23 cellular contexts compared by ENCODE assay signal in genomic region chr1:87295720-87296119, GRCh38. TPM values are rescaled to one million over a fixed set of nuclear protein-coding genes. Genes with fewer than 3 reads are reported as not detected.
A peak's percentile ranks its signal among the peaks of the same experiment; 100 is the strongest.
DNase-seq lines count a peak whose midpoint lies in the region; ATAC-seq and TF ChIP-seq lines count a peak whose summit lies in the region.
"Had no signal": no experiment of that assay in that cellular context is flagged by ENCODE, and none has a peak within 500 bp of the region (broad histone marks: within the 10 kb centered on the region; RNA-seq: fewer than 3 reads in every experiment).

No MANE protein-coding gene starts in this region.

- no peak overlapping the region for H3K4me3 ChIP-seq in HEK293 (ENCODE audit: low read depth, low read length)
- H3K4me3 ChIP-seq in neural progenitor cell: no peak overlapping the region
- no peak overlapping the region for H3K4me3 ChIP-seq in spleen
- H3K4me3 ChIP-seq: GM12878, PC-9, SJCRH30 had no signal

- no peaks in the 10 kb centered on the region for H3K4me1 ChIP-seq in HEK293 (ENCODE audit: control insufficient read depth, insufficient read depth, low read length)
- H3K4me1 ChIP-seq in neural progenitor cell: peaks cover 13% of the 10 kb centered on the region
- peaks cover 0 to 4% (median 0%) of the 10 kb centered on the region in 6 donors for H3K4me1 ChIP-seq in spleen

- intact Hi-C loops in spleen (cut with DNase I; ENCODE audit: low total_unique reads): no loop called here

- no peaks in the 10 kb centered on the region for H4K20me1 ChIP-seq in neural progenitor cell (ENCODE audit: low read depth)

- H3F3A ChIP-seq in neural progenitor cell (ENCODE audit: low read depth): no peaks in the 10 kb centered on the region

- peak; percentile 40; the same call in 1 of the 2 replicates for ATAC-seq in WTC11
- ATAC-seq: GM12878, HCT116, Right ventricle myocardium inferior, T-cell had no signal

- no peak overlapping the region for H3K9ac ChIP-seq in neural progenitor cell

- H3K27me3 ChIP-seq in neural progenitor cell: no peaks in the 10 kb centered on the region
- H3K27me3 ChIP-seq in spleen (replicated peaks in 1 of 7): no peaks in the 10 kb centered on the region
- H3K27me3 ChIP-seq: SJCRH30 had no signal

- H3K27me3 Mint-ChIP-seq in WTC11 (ENCODE audit: low read depth) (no peaks in the 10 kb centered on the region), neural progenitor cell (ENCODE audit: insufficient read depth, low read depth) (peaks cover 10% of the 10 kb centered on the region)
- H3K27me3 Mint-ChIP-seq: IgD-negative memory B cell had no signal

- peaks cover 30% of the 10 kb centered on the region for H3K4me1 Mint-ChIP-seq in WTC11
- H3K4me1 Mint-ChIP-seq in neural progenitor cell: peaks cover 10% of the 10 kb centered on the region
- H3K4me1 Mint-ChIP-seq: IgD-negative memory B cell, T-cell had no signal

- H3K9me3 Mint-ChIP-seq in WTC11 (peaks cover 11% of the 10 kb centered on the region), neural progenitor cell (no peaks in the 10 kb centered on the region)
- H3K9me3 Mint-ChIP-seq: IgD-negative memory B cell, T-cell had no signal

- H3K9me3 ChIP-seq in HEK293 (ENCODE audit: control insufficient read depth, insufficient read depth, low read depth, low read length) (no peaks in the 10 kb centered on the region), neural progenitor cell (ENCODE audit: low read depth) (no peaks in the 10 kb centered on the region), spleen (no peaks in the 10 kb centered on the region)
- H3K9me3 ChIP-seq: SJCRH30 had no signal

- WGBS in spleen, 5 donors: 79 to 86% (median 84%) methylated on average over 11 of the region's 11 CpGs

- no peak overlapping the region for H2AFZ ChIP-seq in neural progenitor cell (replicated peaks)
- H2AFZ ChIP-seq: PC-9 had no signal

- DNase-seq in NCI-H2107 treated with DMSO at 0.1 percent for 48 hours (lab: John Stamatoyannopoulos, UW; ENCODE audit: unreplicated experiment): peak; percentile 2
- DNase-seq in NCI-H2107 (lab: John Stamatoyannopoulos, UW): no peak
- peak; percentile 18 for DNase-seq in WTC11 (ENCODE audit: low spot score)
- DNase-seq in neural progenitor cell (ENCODE audit: low spot score): peak; percentile 27
- no peak for DNase-seq in spleen
- no peak for DNase-seq in glomerular visceral epithelial cell (ENCODE audit: extremely low spot score)
- DNase-seq in DMS79 (lab: John Stamatoyannopoulos, UW): no peak
- DNase-seq: ACHN, DMS153, NCI-H1092 treated with DMSO at 0.1 percent for 48 hours, NCI-H1436, NCI-H187 treated with DMSO at 0.1 percent for 48 hours, NCI-H524, PC-9, SJCRH30, T-cell had no signal

- POLR2A ChIA-PET in HEK293 (lab: Yijun Ruan, JAX) (no interaction called here), WTC11 (lab: Charles Lee) (no interaction called here)

- H3K36me3 Mint-ChIP-seq in WTC11 (no peaks in the 10 kb centered on the region), neural progenitor cell (no peaks in the 10 kb centered on the region)
- H3K36me3 Mint-ChIP-seq: T-cell had no signal

- H3K27ac ChIP-seq in HEK293 (ENCODE audit: extremely low read depth, low read depth, low read length) (no peak overlapping the region), neural progenitor cell (no peak overlapping the region), spleen (no peak overlapping the region)
- H3K27ac ChIP-seq: 22Rv1, HL-60, PC-9, SJCRH30 had no signal

- CTCF ChIA-PET in HEK293 (lab: Yijun Ruan, JAX) (interaction anchor here (0.7 to 1.3 kb wide), 6 partner anchors 11 to 1300 kb away, joined by 3 to 5 read pairs (median 3); no protein-coding TSS in a partner anchor), WTC11 (lab: Charles Lee) (interaction anchor here (0.8 to 1.0 kb wide), 4 partner anchors 30 to 658 kb away, joined by 3 to 4 read pairs (median 4); no protein-coding TSS in a partner anchor)

- TF ChIP-seq CTCF in HEK293 (tag by site-specific recombination; IDR thresholded peaks at IDR 0.05) (no peak), WTC11 (IDR thresholded peaks at IDR 0.05) (no peak), neural progenitor cell (IDR thresholded peaks at IDR 0.05) (no peak), spleen (IDR thresholded peaks at IDR 0.05 in 8 of 11, conservative IDR thresholded peaks at IDR 0.05 in 3 of 11) (no peak)

- H3K27ac Mint-ChIP-seq in WTC11 (no peak overlapping the region; the same call in 1 of the 2 replicates), neural progenitor cell (no peak overlapping the region)
- H3K27ac Mint-ChIP-seq: T-cell had no signal

- H3K36me3 ChIP-seq in HEK293 (ENCODE audit: control insufficient read depth in 2 of 2, insufficient read depth in 1 of 2, low read length in 2 of 2) (no peaks in the 10 kb centered on the region), neural progenitor cell (no peaks in the 10 kb centered on the region), spleen (no peaks in the 10 kb centered on the region)
- H3K36me3 ChIP-seq: SJCRH30 had no signal

- TF ChIP-seq POLR2A in spleen (IDR thresholded peaks at IDR 0.05): no peak

- no peaks in the 10 kb centered on the region for H3K79me2 ChIP-seq in neural progenitor cell (ENCODE audit: low read depth)

- no peak overlapping the region for H3K4me3 Mint-ChIP-seq in WTC11
- no peak overlapping the region for H3K4me3 Mint-ChIP-seq in neural progenitor cell
- H3K4me3 Mint-ChIP-seq: IgD-negative memory B cell, T-cell had no signal

- no peak overlapping the region for H3K4me2 ChIP-seq in neural progenitor cell
- H3K4me2 ChIP-seq: PC-9 had no signal

TF ChIP-seq in HEK293, 187 proteins besides CTCF, POLR2A, EP300 and RAD21:
- TF ChIP-seq ZNF48 (tag by site-specific recombination; IDR thresholded peaks at IDR 0.05) (no peak), OSR2 (tag by site-specific recombination; IDR thresholded peaks at IDR 0.05) (no peak), EGR2 (tag by site-specific recombination; IDR thresholded peaks at IDR 0.05; ENCODE audit: low read depth) (peak; percentile 8; the same call in 1 of the 2 replicates), ZNF660 (tag by site-specific recombination; IDR thresholded peaks at IDR 0.05) (no peak), KLF1 (tag by site-specific recombination; IDR thresholded peaks at IDR 0.05) (peak; percentile 57)
TF ChIP-seq in HEK293: peak in this region for 2.

TF ChIP-seq in WTC11, 78 proteins besides CTCF, POLR2A, EP300 and RAD21 (continues in another document):
- TF ChIP-seq RELA (CRISPR knock-in tag; IDR thresholded peaks at IDR 0.05; ENCODE audit: borderline replicate concordance): no peak
- TF ChIP-seq TEAD1 (CRISPR knock-in tag; IDR thresholded peaks at IDR 0.05): no peak
- TF ChIP-seq NR2C2 (CRISPR knock-in tag; IDR thresholded peaks at IDR 0.05): no peak
- no peak for TF ChIP-seq FOXK1 (CRISPR knock-in tag; IDR thresholded peaks at IDR 0.05)
- TF ChIP-seq ZNF263 (CRISPR knock-in tag; IDR thresholded peaks at IDR 0.05; ENCODE audit: low read depth): no peak
- no peak for TF ChIP-seq USF2 (CRISPR knock-in tag; IDR thresholded peaks at IDR 0.05)
- TF ChIP-seq ZNF671 (CRISPR knock-in tag; IDR thresholded peaks at IDR 0.05): no peak
- no peak for TF ChIP-seq ZNF232 (CRISPR knock-in tag; IDR thresholded peaks at IDR 0.05)
- TF ChIP-seq NFYB (CRISPR knock-in tag; conservative IDR thresholded peaks at IDR 0.05; ENCODE audit: low read depth): no peak
- no peak for TF ChIP-seq FOXJ3 (CRISPR knock-in tag; IDR thresholded peaks at IDR 0.05; ENCODE audit: borderline replicate concordance)
- no peak for TF ChIP-seq ZNF532 (CRISPR knock-in tag; IDR thresholded peaks at IDR 0.05; ENCODE audit: borderline replicate concordance)
- TF ChIP-seq SOX15 (CRISPR knock-in tag; IDR thresholded peaks at IDR 0.05): no peak
- TF ChIP-seq ZNF416 (CRISPR knock-in tag; IDR thresholded peaks at IDR 0.05): no peak
- TF ChIP-seq NFATC4 (CRISPR knock-in tag; IDR thresholded peaks at IDR 0.05): no peak
- TF ChIP-seq TCF7 (CRISPR knock-in tag; IDR thresholded peaks at IDR 0.05; ENCODE audit: low read depth): no peak

RNA-seq across cellular contexts. Expression of gene LMO4, which starts 33.0 kb away (rescaled TPM):
- 72.5 to 88.9 TPM (median 73.7 TPM) in 3 replicates for total RNA-seq in WTC11 (2021)
- 94.8 and 112 TPM in 2 replicates for total RNA-seq in neural progenitor cell (ENCODE audit: low replicate concordance)
- total RNA-seq in spleen: 10 to 100 TPM; 31.2 to 63.0 (median 45.8) TPM
- 10 to 100 TPM; 37.1 to 63.8 (median 50.3) TPM for polyA plus RNA-seq in spleen

Comparison
In these comparisons a context has a peak if more than half of its experiments do, and no peak if none do; other contexts are left out.
1. DNase-seq: peak in NCI-H2107 treated with DMSO at 0.1 percent for 48 hours (single experiment), WTC11 (single experiment) and neural progenitor cell (single experiment); none in NCI-H2107 (single experiment), spleen (single experiment), glomerular visceral epithelial cell (single experiment) and DMS79 (single experiment).